ENCODE assay signal across 24 cellular contexts in the genomic region with DNA sequence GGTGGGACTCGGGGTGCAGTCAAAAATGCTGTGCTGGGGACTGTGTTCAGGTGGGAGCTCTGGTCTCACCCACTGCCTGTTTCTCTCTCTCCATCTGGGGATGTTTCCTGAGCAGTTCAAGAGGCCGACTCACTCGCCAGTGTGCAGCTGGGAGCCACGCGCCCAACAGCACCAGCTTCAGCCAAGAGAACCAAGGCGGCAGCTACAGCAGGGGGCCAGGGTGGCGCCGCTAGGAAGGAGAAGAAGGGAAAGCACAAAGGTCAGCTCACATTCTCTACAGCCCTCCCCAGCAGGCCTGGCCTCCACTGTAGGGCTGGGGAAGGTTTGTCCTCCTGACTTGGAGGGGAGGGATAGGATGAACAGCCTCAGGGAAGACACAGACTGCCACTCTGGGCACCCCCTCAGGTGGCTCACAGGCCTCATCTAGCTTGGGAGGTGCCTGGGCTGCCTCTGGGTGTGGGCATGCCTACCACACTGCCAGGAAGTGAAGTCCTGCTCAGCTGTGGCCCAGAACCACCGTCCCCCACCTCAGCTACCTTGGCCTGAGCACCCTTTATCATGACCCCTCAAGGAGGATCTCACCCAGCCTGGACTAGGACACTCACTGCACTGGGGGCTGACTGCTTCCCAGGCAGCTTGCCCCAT. TPM values are rescaled to one million over a fixed set of nuclear protein-coding genes. Genes with fewer than 3 reads are reported as not detected.
DNase-seq lines count a peak whose midpoint lies in the region; ATAC-seq, FAIRE-seq and TF ChIP-seq lines count a peak whose summit lies in the region.
"Had no signal": no experiment of that assay in that cellular context is flagged by ENCODE, and none has a peak within 500 bp of the region (broad histone marks: within the 10 kb centered on the region; RNA-seq: fewer than 3 reads in every experiment).

No MANE protein-coding gene starts in this region.

- no peaks in the 10 kb centered on the region for H3K27me3 ChIP-seq in right atrium auricular region
- no peaks in the 10 kb centered on the region for H3K27me3 ChIP-seq in adipocyte (replicated peaks; ENCODE audit: control insufficient read depth, insufficient read depth, low read length)
- no peaks in the 10 kb centered on the region for H3K27me3 ChIP-seq in testis
- H3K27me3 ChIP-seq: left lung, tibial nerve had no signal

- 94 to 100% methylated on average over 8 to 9 of the region's 9 CpGs for WGBS in testis, 2 donors

- ATAC-seq in Right ventricle myocardium inferior (no peak), left lobe of liver (no peak), HG02884 (IDR thresholded peaks at IDR 0.05; ENCODE audit: unreplicated experiment) (no peak)
- ATAC-seq: GM12878, left lung had no signal

- intact Hi-C loops in Right ventricle myocardium inferior (cut with DNase I) = no loop called here
- intact Hi-C loops in testis (cut with DNase I; ENCODE audit: low total_unique reads) = loop anchor here (10.0 kb wide), 1 partner anchor 79 kb away; no protein-coding TSS in a partner anchor

- H3K27ac ChIP-seq in right atrium auricular region (no peak overlapping the region), testis (no peak overlapping the region)
- H3K27ac ChIP-seq: epithelial cell of prostate, left lung, tibial nerve had no signal

- H3K9ac ChIP-seq in adipocyte (ENCODE audit: low read length) = peak overlapping the region; percentile 37
- H3K9ac ChIP-seq: parathyroid adenoma, SK-N-SH had no signal

- TF ChIP-seq POLR2A in testis (IDR thresholded peaks at IDR 0.05) = no peak
- no peak for TF ChIP-seq POLR2A in H54 (IDR thresholded peaks at IDR 0.05; ENCODE audit: low read depth, low read length)

- peaks cover 0 to 13% of the 10 kb centered on the region in 2 donors for H3K4me1 ChIP-seq in right atrium auricular region
- H3K4me1 ChIP-seq in adipocyte (ENCODE audit: control insufficient read depth, insufficient read depth, low read length) = peaks cover 36% of the 10 kb centered on the region
- peaks cover 7% of the 10 kb centered on the region for H3K4me1 ChIP-seq in testis
- H3K4me1 ChIP-seq: left lung had no signal

- H3K4me3 ChIP-seq in right atrium auricular region = no peak overlapping the region
- no peak overlapping the region for H3K4me3 ChIP-seq in adipocyte (ENCODE audit: low read length)
- H3K4me3 ChIP-seq in testis = no peak overlapping the region
- H3K4me3 ChIP-seq: GM12878, left lung, tibial nerve had no signal

- DNase-seq in right atrium auricular region (ENCODE audit: low spot score) (peak; percentile 16), Right ventricle myocardium inferior (ENCODE audit: missing footprints) (no peak), adipocyte (ENCODE audit: low read depth) (no peak), left lobe of liver (ENCODE audit: low spot score) (peak; percentile 29), testis (peak; percentile 10), H54 (ENCODE audit: insufficient read length, low spot score) (no peak), DMS114 treated with DMSO at 0.1 percent for 48 hours (lab: John Stamatoyannopoulos, UW; ENCODE audit: unreplicated experiment) (no peak)
- DNase-seq: ACHN; activated B cell treated with CpG ODN at 0.5 μM for 24 hours; activated CD4-positive, alpha-beta T cell treated with anti-CD3 and anti-CD28 coated beads, Interleukin-2, amount 50 U/mL, for 1 hour; activated naive CD4-positive, alpha-beta T cell treated with anti-CD3 and anti-CD28 coated beads, Interleukin-2, amount 50 U/mL, for 16 hours; DMS 273 treated with DMSO at 0.1 percent for 48 hours; effector CD8-positive, alpha-beta T cell; left lung; mesenchymal stem cell; NCI-H146; NCI-H510A; SK-N-SH; stimulated activated CD4-positive, alpha-beta T cell treated with anti-CD3 and anti-CD28 coated beads, Interleukin-2, amount 100 ng/mL, for 24 hours had no signal

- no peak for FAIRE-seq in H54 (lab: Jason Lieb, UNC)
- FAIRE-seq: GM12878 had no signal

- no peak for TF ChIP-seq CTCF in right atrium auricular region (IDR thresholded peaks at IDR 0.05)
- no peak for TF ChIP-seq CTCF in testis (IDR thresholded peaks at IDR 0.05)

- H3K9me3 ChIP-seq in right atrium auricular region (no peaks in the 10 kb centered on the region), adipocyte (ENCODE audit: control insufficient read depth, low read length) (no peaks in the 10 kb centered on the region), testis (no peaks in the 10 kb centered on the region)
- H3K9me3 ChIP-seq: left lung, SK-N-SH, tibial nerve had no signal

- H3K36me3 ChIP-seq in right atrium auricular region (peaks cover 17% of the 10 kb centered on the region), adipocyte (ENCODE audit: control insufficient read depth, insufficient read depth, low read length, severe bottlenecking) (peaks cover 23% of the 10 kb centered on the region), testis (ENCODE audit: low read depth, missing control alignments) (no peaks in the 10 kb centered on the region)
- H3K36me3 ChIP-seq: left lung had no signal

RNA-seq across cellular contexts. Expression of gene TUB, which starts 13.0 kb away (rescaled TPM):
- total RNA-seq in right atrium auricular region = 10 to 100 TPM; 11.3 to 22.9 TPM
- 21.4 TPM for total RNA-seq in Right ventricle myocardium inferior
- 1.2 TPM for total RNA-seq in left lobe of liver
- total RNA-seq in testis = 10 to 100 TPM; 15.6 to 16.5 TPM
- 8.9 TPM for polyA plus RNA-seq in testis (ENCODE audit: insufficient read depth, low read depth, low replicate concordance)
- total RNA-seq: activated B cell treated with CpG ODN at 0.5 μM for 24 hours, GM12878 had no signal

Comparison
In these comparisons a context has a peak if more than half of its experiments do, and no peak if none do; other contexts are left out.
1. DNase-seq: peak in right atrium auricular region (single experiment), left lobe of liver (single experiment) and testis (single experiment); none in Right ventricle myocardium inferior (single experiment), adipocyte (single experiment), H54 (single experiment) and DMS114 treated with DMSO at 0.1 percent for 48 hours (single experiment).